Comparison of ENCODE assay signal across 11 cellular contexts in genomic region chr11:124329787-124330478, GRCh38. TPM values are rescaled to one million over a fixed set of nuclear protein-coding genes. Genes with fewer than 3 reads are reported as not detected.
DNase-seq lines count a peak whose midpoint lies in the region; ATAC-seq and TF ChIP-seq lines count a peak whose summit lies in the region.
"Had no signal": no experiment of that assay in that cellular context is flagged by ENCODE, and none has a peak within 500 bp of the region (broad histone marks: within the 10 kb centered on the region; RNA-seq: fewer than 3 reads in every experiment).

No MANE protein-coding gene starts in this region.

- H3K9me3 ChIP-seq in suprapubic skin = no peaks in the 10 kb centered on the region
- H3K9me3 ChIP-seq: right atrium auricular region had no signal

- ATAC-seq in GM18867 (IDR thresholded peaks at IDR 0.05; ENCODE audit: unreplicated experiment) = peak; percentile 99
- peak; percentile 89 for ATAC-seq in HG02870 (IDR thresholded peaks at IDR 0.05; ENCODE audit: unreplicated experiment)

- no peak overlapping the region for H3K27ac ChIP-seq in suprapubic skin
- H3K27ac ChIP-seq: right atrium auricular region had no signal

- WGBS in suprapubic skin = 50% methylated on average over 2 of the region's 2 CpGs

- no peak for TF ChIP-seq EP300 in suprapubic skin (IDR thresholded peaks at IDR 0.05)

- no peaks in the 10 kb centered on the region for H3K36me3 ChIP-seq in suprapubic skin
- H3K36me3 ChIP-seq: right atrium auricular region had no signal

- no peaks in the 10 kb centered on the region for H3K27me3 ChIP-seq in suprapubic skin
- H3K27me3 ChIP-seq: right atrium auricular region had no signal

- TF ChIP-seq CTCF in suprapubic skin (IDR thresholded peaks at IDR 0.05) = peak in 1 of 2 donors; percentile 0

- TF ChIP-seq POLR2A in suprapubic skin (IDR thresholded peaks at IDR 0.05) = no peak

- H3K4me1 ChIP-seq in suprapubic skin = no peaks in the 10 kb centered on the region
- H3K4me1 ChIP-seq: right atrium auricular region had no signal

- DNase-seq in NOMO-1 treated with DMSO at 0.1 percent for 48 hours (lab: John Stamatoyannopoulos, UW; ENCODE audit: unreplicated experiment) = peak; percentile 96
- peak; percentile 24 for DNase-seq in iris pigment epithelial cell (ENCODE audit: low read depth)
- no peak for DNase-seq in stimulated activated CD4-positive, alpha-beta T cell treated with anti-CD3 and anti-CD28 coated beads, Interleukin-1b, Interleukin-23, amount 100 ng/mL, for 48 hours
- no peak for DNase-seq in NCI-H146 treated with DMSO at 0.1 percent for 48 hours (lab: John Stamatoyannopoulos, UW; ENCODE audit: unreplicated experiment)
- no peak for DNase-seq in suprapubic skin (ENCODE audit: low spot score in 2 of 2)
- no peak for DNase-seq in DMS79 (lab: John Stamatoyannopoulos, UW)
- DNase-seq: endodermal cell had no signal

- no peak overlapping the region for H3K4me3 ChIP-seq in suprapubic skin
- H3K4me3 ChIP-seq: right atrium auricular region had no signal

RNA-seq across cellular contexts. Expression of gene OR8D2, which starts 9.9 kb away (rescaled TPM):
- total RNA-seq in suprapubic skin = not detected
- total RNA-seq: endodermal cell, right atrium auricular region, urinary bladder had no signal

RNA-seq across cellular contexts. Expression of gene OR8D1, which starts 16.2 kb away (rescaled TPM):
- not detected for total RNA-seq in suprapubic skin
- total RNA-seq: endodermal cell, right atrium auricular region, urinary bladder had no signal

RNA-seq across cellular contexts. Expression of gene OR8B2, which starts 54.4 kb away (rescaled TPM):
- not detected for total RNA-seq in suprapubic skin
- total RNA-seq: endodermal cell, right atrium auricular region, urinary bladder had no signal

Comparison
In these comparisons a context has a peak if more than half of its experiments do, and no peak if none do; other contexts are left out.
1. DNase-seq: peak in NOMO-1 treated with DMSO at 0.1 percent for 48 hours (single experiment) and iris pigment epithelial cell (single experiment); none in stimulated activated CD4-positive, alpha-beta T cell treated with anti-CD3 and anti-CD28 coated beads, Interleukin-1b, Interleukin-23, amount 100 ng/mL, for 48 hours (single experiment), NCI-H146 treated with DMSO at 0.1 percent for 48 hours (single experiment), suprapubic skin (0 of 2) and DMS79 (single experiment).